In genomic region chr17:19111111-19111711, GRCh38 we compare ENCODE assay signal across 1 cellular context.
TF ChIP-seq lines count a peak whose summit lies in the region.

No MANE protein-coding gene starts in this region.

TF ChIP-seq in HepG2, 621 proteins besides CTCF, POLR2A, EP300 and RAD21 (continued from another document):
- TF ChIP-seq ZNF687 (CRISPR knock-in tag; IDR thresholded peaks at IDR 0.05) (peak; percentile 48; the same call in 1 of the 2 replicates), GABPB1 (CRISPR knock-in tag; IDR thresholded peaks at IDR 0.05) (peak; percentile 33; the same call in 1 of the 2 replicates), SKI (IDR thresholded peaks at IDR 0.05; ENCODE audit: partially characterized antibody) (peak; percentile 61), ZNF121 (CRISPR knock-in tag; IDR thresholded peaks at IDR 0.05) (peak; percentile 81)
